ENCODE assay signal across 13 cellular contexts in genomic region chr2:159795781-159796667, GRCh38. TPM values are rescaled to one million over a fixed set of nuclear protein-coding genes. Genes with fewer than 3 reads are reported as not detected.
A peak's percentile ranks its signal among the peaks of the same experiment; 100 is the strongest.
DNase-seq lines count a peak whose midpoint lies in the region; ATAC-seq and TF ChIP-seq lines count a peak whose summit lies in the region.
"Had no signal": no experiment of that assay in that cellular context is flagged by ENCODE, and none has a peak within 500 bp of the region (broad histone marks: within the 10 kb centered on the region; RNA-seq: fewer than 3 reads in every experiment).

No MANE protein-coding gene starts in this region.

- H3K36me3 ChIP-seq in OCI-LY1 (ENCODE audit: insufficient read depth, low read length), result no peaks in the 10 kb centered on the region
- H3K36me3 ChIP-seq in esophagus muscularis mucosa, result no peaks in the 10 kb centered on the region

- CTCF ChIA-PET in HEK293T (lab: Yijun Ruan, JAX), result interaction anchor here (0.7 to 1.3 kb wide), 2 partner anchors 10 to 677 kb away, joined by 3 to 4 read pairs; no protein-coding TSS in a partner anchor

- no peaks in the 10 kb centered on the region for H3K9me3 ChIP-seq in OCI-LY1 (ENCODE audit: low read length)
- no peaks in the 10 kb centered on the region for H3K9me3 ChIP-seq in esophagus muscularis mucosa

- no peaks in the 10 kb centered on the region for H3K27me3 ChIP-seq in OCI-LY1 (ENCODE audit: insufficient read depth, low read length)
- H3K27me3 ChIP-seq in esophagus muscularis mucosa, result no peaks in the 10 kb centered on the region

- peaks cover 24% of the 10 kb centered on the region for H3K4me1 ChIP-seq in OCI-LY1 (ENCODE audit: insufficient read depth, low read length, severe bottlenecking)
- peaks cover 11 to 34% (median 18%) of the 10 kb centered on the region in 4 donors for H3K4me1 ChIP-seq in esophagus muscularis mucosa

- 83% methylated on average over 7 of the region's 7 CpGs for WGBS in esophagus muscularis mucosa

- H3K4me1 Mint-ChIP-seq in neural crest cell, result peaks cover 24% of the 10 kb centered on the region

- H3K4me3 Mint-ChIP-seq in neural crest cell, result peak overlapping the region; percentile 39
- H3K4me3 Mint-ChIP-seq: activated CD8-positive, alpha-beta memory T cell treated with anti-CD3 and anti-CD28 coated beads, Interleukin-2, amount 10 ng/mL, durations not matched to agents 7 days and 5 days had no signal

- intact Hi-C loops in esophagus muscularis mucosa (cut with DNase I), result loop anchor here (10.0 kb wide), 1 partner anchor 181 kb away; the partner anchor contains the start of gene BAZ2B
- intact Hi-C loops in sciatic nerve (cut with DNase I), result no loop called here

- no peak overlapping the region for H2AFZ ChIP-seq in OCI-LY1 (ENCODE audit: low read length)

- H3F3A ChIP-seq in OCI-LY1 (ENCODE audit: insufficient read depth, low read length), result no peaks in the 10 kb centered on the region

- H3K4me3 ChIP-seq in OCI-LY1 (ENCODE audit: low read depth, low read length, poor library complexity, severe bottlenecking), result peak overlapping the region; percentile 85
- peak overlapping the region in 3 of 4 donors; percentile 73 to 90 (median 83) for H3K4me3 ChIP-seq in esophagus muscularis mucosa

- ATAC-seq in sciatic nerve (no peak), GM19351 (IDR thresholded peaks at IDR 0.05; ENCODE audit: unreplicated experiment) (no peak)
- ATAC-seq: activated CD8-positive, alpha-beta memory T cell treated with anti-CD3 and anti-CD28 coated beads, Interleukin-2, amount 10 ng/mL, durations not matched to agents 7 days and 5 days had no signal

- no peak for TF ChIP-seq POLR2A in esophagus muscularis mucosa (IDR thresholded peaks at IDR 0.05; ENCODE audit: low read depth)

- no peak overlapping the region for H3K27ac Mint-ChIP-seq in neural crest cell (ENCODE audit: unreplicated experiment)
- H3K27ac Mint-ChIP-seq: activated CD8-positive, alpha-beta memory T cell treated with anti-CD3 and anti-CD28 coated beads, Interleukin-2, amount 10 ng/mL, durations not matched to agents 7 days and 5 days; activated naive CD8-positive, alpha-beta T cell treated with anti-CD3 and anti-CD28 coated beads, Interleukin-2, amount 10 ng/mL, durations not matched to agents 7 days and 5 days had no signal

- H3K27ac ChIP-seq in OCI-LY1 (ENCODE audit: low read depth, low read length, poor library complexity, severe bottlenecking) (no peak overlapping the region), esophagus muscularis mucosa (replicated peaks in 1 of 4) (no peak overlapping the region)

- H3K27me3 Mint-ChIP-seq in neural crest cell (ENCODE audit: low read depth), result peaks cover 53% of the 10 kb centered on the region

- TF ChIP-seq EP300 in esophagus muscularis mucosa (IDR thresholded peaks at IDR 0.05), result no peak

- H3K36me3 Mint-ChIP-seq in neural crest cell (ENCODE audit: low read depth), result peaks cover 3% of the 10 kb centered on the region

- peaks cover 9% of the 10 kb centered on the region; the same call in 1 of the 2 replicates for H3K79me2 ChIP-seq in OCI-LY1 (ENCODE audit: insufficient read depth, low read length)

- peak overlapping the region; percentile 34; the same call in 1 of the 2 replicates for H3K9ac ChIP-seq in OCI-LY1 (ENCODE audit: low read length)

- peak overlapping the region; percentile 80 for H3K4me2 ChIP-seq in OCI-LY1 (ENCODE audit: low read length)

- DNase-seq in CD1c-positive myeloid dendritic cell (ENCODE audit: extremely low spot score) (peak; percentile 55), esophagus muscularis mucosa (ENCODE audit: extremely low spot score) (no peak), neural crest cell (ENCODE audit: low read depth, low spot score) (no peak), HEK293T (ENCODE audit: extremely low spot score) (no peak), sciatic nerve (ENCODE audit: low spot score) (no peak)
- no peak for DNase-seq in stimulated activated CD4-positive, alpha-beta T cell treated with anti-CD3 and anti-CD28 coated beads, Interleukin-4, amount 100 ng/mL, for 1 hour
- DNase-seq: activated CD8-positive, alpha-beta memory T cell treated with anti-CD3 and anti-CD28 coated beads, Interleukin-2, amount 10 ng/mL, durations not matched to agents 7 days and 5 days; activated naive CD8-positive, alpha-beta T cell treated with anti-CD3 and anti-CD28 coated beads, Interleukin-2, amount 10 ng/mL, durations not matched to agents 7 days and 5 days; cortex of kidney; occipital lobe; stimulated activated CD8-positive, alpha-beta memory T cell treated with anti-CD3 and anti-CD28 coated beads, Interleukin-4, amount 100 ng/mL, for 48 hours had no signal

- H3K9me3 Mint-ChIP-seq in neural crest cell, result no peaks in the 10 kb centered on the region
- H3K9me3 Mint-ChIP-seq: activated naive CD8-positive, alpha-beta T cell treated with anti-CD3 and anti-CD28 coated beads, Interleukin-2, amount 10 ng/mL, durations not matched to agents 7 days and 5 days had no signal

- H4K20me1 ChIP-seq in OCI-LY1 (ENCODE audit: insufficient read depth, low read length), result no peaks in the 10 kb centered on the region

- TF ChIP-seq CTCF in OCI-LY1 (IDR thresholded peaks at IDR 0.05; ENCODE audit: low read length), result no peak
- no peak for TF ChIP-seq CTCF in esophagus muscularis mucosa (IDR thresholded peaks at IDR 0.05)
- no peak for TF ChIP-seq CTCF in neural crest cell (conservative IDR thresholded peaks at IDR 0.05)

- POLR2A ChIA-PET in HEK293T (lab: Yijun Ruan, JAX), result no interaction called here

- no peaks in the 10 kb centered on the region for H3K9me2 ChIP-seq in OCI-LY1 (ENCODE audit: low read depth, low read length)

TF ChIP-seq in HEK293T, 16 proteins besides CTCF, POLR2A, EP300 and RAD21:
- no peak for TF ChIP-seq ELF4 (IDR thresholded peaks at IDR 0.05)
- TF ChIP-seq TARDBP (IDR thresholded peaks at IDR 0.05), result no peak
- no peak for TF ChIP-seq FOXM1 (IDR thresholded peaks at IDR 0.05; ENCODE audit: borderline replicate concordance)
- TF ChIP-seq ARNT (IDR thresholded peaks at IDR 0.05), result no peak
- no peak for TF ChIP-seq BHLHE40 (IDR thresholded peaks at IDR 0.05; ENCODE audit: borderline replicate concordance)
- no peak for TF ChIP-seq HDGF (IDR thresholded peaks at IDR 0.05; ENCODE audit: borderline replicate concordance)
- no peak for TF ChIP-seq PKNOX1 (IDR thresholded peaks at IDR 0.05)
- TF ChIP-seq SUZ12 (IDR thresholded peaks at IDR 0.05), result no peak
- TF ChIP-seq LEF1 (IDR thresholded peaks at IDR 0.05; ENCODE audit: borderline replicate concordance), result no peak
- TF ChIP-seq L3MBTL2 (conservative IDR thresholded peaks at IDR 0.05), result no peak
- no peak for TF ChIP-seq NFRKB (IDR thresholded peaks at IDR 0.05)
- no peak for TF ChIP-seq SP1 (IDR thresholded peaks at IDR 0.05)
- TF ChIP-seq ZNF384 (IDR thresholded peaks at IDR 0.05), result no peak
- no peak for TF ChIP-seq CTBP1 (IDR thresholded peaks at IDR 0.05; ENCODE audit: borderline replicate concordance)
- TF ChIP-seq FOXK2 (IDR thresholded peaks at IDR 0.05), result no peak

RNA-seq across cellular contexts. Expression of gene CD302, which starts 2.0 kb away (rescaled TPM):
- total RNA-seq in esophagus muscularis mucosa (10 to 100 TPM; 30.8 to 46.9 (median 34.9) TPM), neural crest cell (1.0 TPM in 2 replicates), sciatic nerve (47.1 TPM)

Comparison
In these comparisons a context has a peak if more than half of its experiments do, and no peak if none do; other contexts are left out.
1. RNA of gene CD302, which starts 2.0 kb away (total RNA-seq): 47.1 TPM in sciatic nerve (single experiment) and 30.8 to 46.9 TPM in esophagus muscularis mucosa; 1.0 TPM in neural crest cell; every median in the first group is over 10 times any median in the second.